In genomic region chr12:79553863-79554574, GRCh38 we compare ENCODE assay signal across 18 cellular contexts.
DNase-seq lines count a peak whose midpoint lies in the region; ATAC-seq and TF ChIP-seq lines count a peak whose summit lies in the region.
"Had no signal": no experiment of that assay in that cellular context is flagged by ENCODE, and none has a peak within 500 bp of the region (broad histone marks: within the 10 kb centered on the region; RNA-seq: fewer than 3 reads in every experiment).

No MANE protein-coding gene starts in this region.

- no peak overlapping the region for H2BK12ac ChIP-seq in H9 (ENCODE audit: insufficient read length, low read depth, low read length)

- H3K36me3 ChIP-seq in heart right ventricle (no peaks in the 10 kb centered on the region), prostate gland (no peaks in the 10 kb centered on the region)

- H2AK5ac ChIP-seq in H9 (ENCODE audit: insufficient read length, low read length), result no peak overlapping the region

- H3K4me3 ChIP-seq in right cardiac atrium (ENCODE audit: low read length) (no peak overlapping the region), heart right ventricle (no peak overlapping the region), prostate gland (no peak overlapping the region)
- H3K4me3 ChIP-seq: BLaER1, K562 had no signal

- H3K27me3 ChIP-seq in right cardiac atrium (ENCODE audit: control insufficient read depth, insufficient read depth) (no peaks in the 10 kb centered on the region), heart right ventricle (no peaks in the 10 kb centered on the region), prostate gland (replicated peaks; ENCODE audit: insufficient read depth) (no peaks in the 10 kb centered on the region), H9 (ENCODE audit: insufficient read depth, low read length) (no peaks in the 10 kb centered on the region)
- H3K27me3 ChIP-seq: BLaER1 had no signal

- H3K27me3 Mint-ChIP-seq in endothelial cell (ENCODE audit: unreplicated experiment) (peaks cover 6% of the 10 kb centered on the region), H9 (ENCODE audit: low read depth) (no peaks in the 10 kb centered on the region), progenitor cell of endocrine pancreas (no peaks in the 10 kb centered on the region)
- H3K27me3 Mint-ChIP-seq: CD4-positive, CD25-positive, alpha-beta regulatory T cell had no signal

- H3K4me3 Mint-ChIP-seq in endothelial cell (ENCODE audit: unreplicated experiment) (peak overlapping the region; percentile 25), H9 (no peak overlapping the region), progenitor cell of endocrine pancreas (ENCODE audit: low read depth) (no peak overlapping the region)
- H3K4me3 Mint-ChIP-seq: CD4-positive, CD25-positive, alpha-beta regulatory T cell; HFFc6 had no signal

- no peak overlapping the region for H2BK120ac ChIP-seq in H9 (ENCODE audit: low read depth, low read length, poor library complexity, severe bottlenecking)

- H3T11ph ChIP-seq in H9 (ENCODE audit: low read length), result no peak overlapping the region

- no peaks in the 10 kb centered on the region for H3K79me1 ChIP-seq in H9 (ENCODE audit: insufficient read depth, low read depth, low read length, poor library complexity, severe bottlenecking)

- H3K14ac ChIP-seq in H9 (ENCODE audit: insufficient read depth, low read length), result no peak overlapping the region

- H3K23me2 ChIP-seq in H9 (ENCODE audit: insufficient read length, low read depth, low read length, poor library complexity, severe bottlenecking), result no peaks in the 10 kb centered on the region

- DNase-seq in right cardiac atrium, result peak in 2 of 3 donors; percentile 54
- DNase-seq in heart right ventricle, result no peak
- no peak for DNase-seq in endothelial cell (ENCODE audit: low spot score)
- DNase-seq in prostate gland (ENCODE audit: low spot score), result no peak
- no peak for DNase-seq in H9
- no peak for DNase-seq in left lobe of liver (ENCODE audit: low spot score)
- no peak for DNase-seq in progenitor cell of endocrine pancreas (ENCODE audit: low spot score, unreplicated experiment)
- DNase-seq: 8988T; AML-193; CD4-positive, CD25-positive, alpha-beta regulatory T cell; DMS53; GF-D8; GOT3; HCEC 1CT; HFFc6 had no signal

- H3K23ac ChIP-seq in H9 (ENCODE audit: insufficient read length, low read depth, low read length), result no peak overlapping the region

- no peak overlapping the region for H4K8ac ChIP-seq in H9 (replicated peaks; ENCODE audit: insufficient read length, low read depth, low read length)

- H3K4me2 ChIP-seq in H9 (ENCODE audit: insufficient read depth, insufficient read length, low read length), result no peak overlapping the region
- H3K4me2 ChIP-seq: BLaER1 had no signal

- H3K9me3 ChIP-seq in right cardiac atrium (ENCODE audit: control insufficient read depth, low read length) (no peaks in the 10 kb centered on the region), heart right ventricle (no peaks in the 10 kb centered on the region), prostate gland (no peaks in the 10 kb centered on the region), H9 (ENCODE audit: control insufficient read depth, low read depth, low read length) (peaks cover 10% of the 10 kb centered on the region)

- no peak for ATAC-seq in right cardiac atrium
- ATAC-seq in heart right ventricle, result no peak
- no peak for ATAC-seq in HG03175 (IDR thresholded peaks at IDR 0.05; ENCODE audit: unreplicated experiment)
- no peak for ATAC-seq in left lobe of liver
- ATAC-seq: K562 had no signal

- H3K79me2 ChIP-seq in H9 (ENCODE audit: insufficient read depth, low read length), result no peaks in the 10 kb centered on the region

- H3K4me1 ChIP-seq in right cardiac atrium (ENCODE audit: control insufficient read depth, insufficient read depth, low read length) (no peaks in the 10 kb centered on the region), heart right ventricle (peaks cover 0 to 35% (median 12%) of the 10 kb centered on the region in 9 donors), prostate gland (replicated peaks) (peaks cover 7% of the 10 kb centered on the region), H9 (ENCODE audit: insufficient read depth, low read length) (peaks cover 7% of the 10 kb centered on the region; the same call in 1 of the 2 replicates)
- H3K4me1 ChIP-seq: BLaER1 had no signal

- no peak overlapping the region for H2AFZ ChIP-seq in H9 (ENCODE audit: low read length)

- 96% methylated on average over 24 of the region's 24 CpGs for WGBS in right cardiac atrium
- WGBS in heart right ventricle, 2 donors, result 96% methylated on average over 24 of the region's 24 CpGs
- WGBS in prostate gland, result 93% methylated on average over 23 of the region's 24 CpGs
- no CpG with 5 or more reads among the region's 24 CpGs for WGBS in H9 (ENCODE audit: extremely low coverage, insufficient read length, low lambda C conversion rate)

- no peaks in the 10 kb centered on the region for H4K20me1 ChIP-seq in H9 (ENCODE audit: control insufficient read depth, insufficient read depth, insufficient read length)
- H4K20me1 ChIP-seq: BLaER1 had no signal

- H3K4me1 Mint-ChIP-seq in endothelial cell (ENCODE audit: unreplicated experiment) (peaks cover 33% of the 10 kb centered on the region), H9 (peaks cover 45% of the 10 kb centered on the region in 2 experiments), progenitor cell of endocrine pancreas (ENCODE audit: low read depth) (peaks cover 37% of the 10 kb centered on the region)
- H3K4me1 Mint-ChIP-seq: CD4-positive, CD25-positive, alpha-beta regulatory T cell had no signal

- H2BK15ac ChIP-seq in H9 (ENCODE audit: low read depth, low read length), result no peak overlapping the region

- H3K9ac ChIP-seq in H9 (ENCODE audit: extremely low read depth, insufficient read length, low read length), result no peak overlapping the region
- H3K9ac ChIP-seq: BLaER1 had no signal

- H3K27ac Mint-ChIP-seq in endothelial cell (ENCODE audit: unreplicated experiment), result no peak overlapping the region
- no peak overlapping the region for H3K27ac Mint-ChIP-seq in H9
- H3K27ac Mint-ChIP-seq in progenitor cell of endocrine pancreas, result no peak overlapping the region
- H3K27ac Mint-ChIP-seq: CD4-positive, CD25-positive, alpha-beta regulatory T cell; HFFc6 had no signal

- no peak overlapping the region for H3K56ac ChIP-seq in H9 (ENCODE audit: insufficient read length, low read depth, low read length)

- H3K9me3 Mint-ChIP-seq in endothelial cell (ENCODE audit: unreplicated experiment) (no peaks in the 10 kb centered on the region), H9 (peaks cover 3 to 8% of the 10 kb centered on the region in 2 experiments; a peak in 4 of 5 replicates), progenitor cell of endocrine pancreas (ENCODE audit: low read depth) (peaks cover 8% of the 10 kb centered on the region)

- intact Hi-C loops in right cardiac atrium (cut with DNase I) (loop anchor here in 3 of 4 donors (5.0 to 10.0 kb wide), 3 partner anchors 183 to 721 kb away; no protein-coding TSS in a partner anchor), heart right ventricle (cut with DNase I) (loop anchor here in 7 of 10 donors (2.0 to 10.0 kb wide), 8 partner anchors 139 to 721 kb away; partner anchors contain the start of gene PPP1R12A (in 1 of the 7)), prostate gland (cut with DNase I) (loop anchor here (5.0 kb wide), 1 partner anchor 713 kb away; no protein-coding TSS in a partner anchor)

- no peak overlapping the region for H4K91ac ChIP-seq in H9 (ENCODE audit: insufficient read length, low read depth, low read length)

- no peak overlapping the region for H4K5ac ChIP-seq in H9 (ENCODE audit: insufficient read length, low read depth, low read length)

- H3K18ac ChIP-seq in H9 (ENCODE audit: insufficient read length, low read depth, low read length), result no peak overlapping the region

- no peak for TF ChIP-seq CTCF in heart right ventricle (IDR thresholded peaks at IDR 0.05)
- no peak for TF ChIP-seq CTCF in endothelial cell (IDR thresholded peaks at IDR 0.05; ENCODE audit: unreplicated experiment)
- TF ChIP-seq CTCF in prostate gland (IDR thresholded peaks at IDR 0.05), result no peak
- TF ChIP-seq CTCF in H9 (conservative IDR thresholded peaks at IDR 0.05), result no peak
- no peak for TF ChIP-seq CTCF in progenitor cell of endocrine pancreas (IDR thresholded peaks at IDR 0.05; ENCODE audit: unreplicated experiment)

- H3K36me3 Mint-ChIP-seq in endothelial cell (ENCODE audit: low read depth, unreplicated experiment), result peaks cover 31% of the 10 kb centered on the region
- H3K36me3 Mint-ChIP-seq in H9 (ENCODE audit: insufficient read depth in 1 of 3, low read depth in 3 of 3), result peaks cover 28 to 46% (median 41%) of the 10 kb centered on the region in 3 experiments
- H3K36me3 Mint-ChIP-seq in progenitor cell of endocrine pancreas (ENCODE audit: insufficient read depth), result peaks cover 20% of the 10 kb centered on the region
- H3K36me3 Mint-ChIP-seq: CD4-positive, CD25-positive, alpha-beta regulatory T cell had no signal

- H2BK5ac ChIP-seq in H9 (ENCODE audit: insufficient read length, low read length), result no peak overlapping the region

- H2BK20ac ChIP-seq in H9 (ENCODE audit: low read depth, low read length, poor library complexity, severe bottlenecking), result no peak overlapping the region

- H3K4ac ChIP-seq in H9 (ENCODE audit: low read depth, low read length), result no peak overlapping the region

- no peak for TF ChIP-seq POLR2A in prostate gland (IDR thresholded peaks at IDR 0.05)

- no peak overlapping the region for H3K27ac ChIP-seq in right cardiac atrium (ENCODE audit: low read length)
- no peak overlapping the region for H3K27ac ChIP-seq in heart right ventricle
- H3K27ac ChIP-seq in prostate gland, result peak overlapping the region; percentile 82 to 83
- no peak overlapping the region for H3K27ac ChIP-seq in H9 (ENCODE audit: insufficient read length, low read depth, low read length)
- H3K27ac ChIP-seq: BLaER1 had no signal

Comparison
In these comparisons a context has a peak if more than half of its experiments do, and no peak if none do; other contexts are left out.
1. DNase-seq: peak in right cardiac atrium (2 of 3); none in heart right ventricle (0 of 2), endothelial cell (single experiment), prostate gland (single experiment), H9 (single experiment), left lobe of liver (single experiment) and progenitor cell of endocrine pancreas (single experiment).
2. H3K27ac ChIP-seq: peak in prostate gland (2 of 2); none in right cardiac atrium (single experiment), heart right ventricle (0 of 10) and H9 (single experiment).